Comparison of ENCODE assay signal across 19 cellular contexts in genomic region chr10:75646931-75647330, GRCh38.
DNase-seq lines count a peak whose midpoint lies in the region; ATAC-seq and TF ChIP-seq lines count a peak whose summit lies in the region.
"Had no signal": no experiment of that assay in that cellular context is flagged by ENCODE, and none has a peak within 500 bp of the region (broad histone marks: within the 10 kb centered on the region; RNA-seq: fewer than 3 reads in every experiment).

No MANE protein-coding gene starts in this region.

- TF ChIP-seq CTCF in right atrium auricular region (IDR thresholded peaks at IDR 0.05) (no peak), ovary (IDR thresholded peaks at IDR 0.05) (no peak)

- H3K36me3 Mint-ChIP-seq in activated naive CD8-positive, alpha-beta T cell treated with anti-CD3 and anti-CD28 coated beads, Interleukin-2, amount 50 U/mL, for 24 hours (ENCODE audit: low read depth) = no peaks in the 10 kb centered on the region
- H3K36me3 Mint-ChIP-seq in activated T-cell treated with anti-CD3 and anti-CD28 coated beads, Interleukin-2, amount 50 U/mL, for 24 hours (ENCODE audit: low read depth) = no peaks in the 10 kb centered on the region
- H3K36me3 Mint-ChIP-seq: CD4-positive, CD25-positive, alpha-beta regulatory T cell; CD8-positive, alpha-beta T cell had no signal

- H3K4me1 ChIP-seq in right atrium auricular region (peaks cover 0 to 6% of the 10 kb centered on the region in 2 donors), ovary (ENCODE audit: insufficient read depth) (peaks cover 4% of the 10 kb centered on the region)
- H3K4me1 ChIP-seq: BLaER1, Caco-2 had no signal

- no peaks in the 10 kb centered on the region for H3K9me3 ChIP-seq in right atrium auricular region
- H3K9me3 ChIP-seq in ovary = no peaks in the 10 kb centered on the region
- H3K9me3 ChIP-seq: BLaER1, Caco-2 had no signal

- ATAC-seq in Right ventricle myocardium superior (ENCODE audit: poor library complexity) (peak; percentile 20), HG03439 (IDR thresholded peaks at IDR 0.05; ENCODE audit: unreplicated experiment) (no peak)
- ATAC-seq in activated naive CD8-positive, alpha-beta T cell treated with anti-CD3 and anti-CD28 coated beads, Interleukin-2, amount 50 U/mL, for 24 hours = no peak
- ATAC-seq: CD8-positive, alpha-beta T cell; GM23338; HCT116 had no signal

- H3K4me1 Mint-ChIP-seq in activated naive CD8-positive, alpha-beta T cell treated with anti-CD3 and anti-CD28 coated beads, Interleukin-2, amount 50 U/mL, for 24 hours = no peaks in the 10 kb centered on the region
- no peaks in the 10 kb centered on the region for H3K4me1 Mint-ChIP-seq in activated T-cell treated with anti-CD3 and anti-CD28 coated beads, Interleukin-2, amount 50 U/mL, for 24 hours (ENCODE audit: low read depth)
- H3K4me1 Mint-ChIP-seq: B cell; CD4-positive, CD25-positive, alpha-beta regulatory T cell; GM23338; H9 had no signal

- H3K9me3 Mint-ChIP-seq in activated naive CD8-positive, alpha-beta T cell treated with anti-CD3 and anti-CD28 coated beads, Interleukin-2, amount 50 U/mL, for 24 hours = no peaks in the 10 kb centered on the region
- H3K9me3 Mint-ChIP-seq in activated T-cell treated with anti-CD3 and anti-CD28 coated beads, Interleukin-2, amount 50 U/mL, for 24 hours = no peaks in the 10 kb centered on the region
- H3K9me3 Mint-ChIP-seq: CD8-positive, alpha-beta T cell; GM23338; H9 had no signal

- H3K27me3 Mint-ChIP-seq in activated naive CD8-positive, alpha-beta T cell treated with anti-CD3 and anti-CD28 coated beads, Interleukin-2, amount 50 U/mL, for 24 hours = peaks cover 3% of the 10 kb centered on the region
- peaks cover 10% of the 10 kb centered on the region for H3K27me3 Mint-ChIP-seq in activated T-cell treated with anti-CD3 and anti-CD28 coated beads, Interleukin-2, amount 50 U/mL, for 24 hours
- H3K27me3 Mint-ChIP-seq: B cell; CD4-positive, CD25-positive, alpha-beta regulatory T cell had no signal

- H3K36me3 ChIP-seq in right atrium auricular region (no peaks in the 10 kb centered on the region), ovary (no peaks in the 10 kb centered on the region)
- H3K36me3 ChIP-seq: BLaER1 had no signal

- H3K27ac ChIP-seq in right atrium auricular region (no peak overlapping the region), ovary (no peak overlapping the region)
- H3K27ac ChIP-seq: 22Rv1, BLaER1, C4-2B had no signal

- H3K27ac Mint-ChIP-seq in activated naive CD8-positive, alpha-beta T cell treated with anti-CD3 and anti-CD28 coated beads, Interleukin-2, amount 50 U/mL, for 24 hours = no peak overlapping the region
- no peak overlapping the region for H3K27ac Mint-ChIP-seq in activated T-cell treated with anti-CD3 and anti-CD28 coated beads, Interleukin-2, amount 50 U/mL, for 24 hours
- H3K27ac Mint-ChIP-seq: B cell; CD4-positive, CD25-positive, alpha-beta regulatory T cell; CD8-positive, alpha-beta T cell; GM23338; H9 had no signal

- 16 to 33% (median 18%) methylated on average over 6 of the region's 6 CpGs for WGBS in ovary, 3 donors

- DNase-seq in Right ventricle myocardium superior = peak; percentile 43
- DNase-seq in right atrium auricular region (ENCODE audit: low spot score) = no peak
- peak; percentile 25 for DNase-seq in left kidney (ENCODE audit: low read depth, low spot score)
- DNase-seq in ovary = peak in 3 of 5 donors; percentile 26 to 63 (median 30)
- no peak for DNase-seq in activated naive CD8-positive, alpha-beta T cell treated with anti-CD3 and anti-CD28 coated beads, Interleukin-2, amount 50 U/mL, for 24 hours
- DNase-seq in activated T-cell treated with anti-CD3 and anti-CD28 coated beads, Interleukin-2, amount 50 U/mL, for 24 hours = no peak
- DNase-seq: Caco-2; CD4-positive, CD25-positive, alpha-beta regulatory T cell; CD8-positive, alpha-beta T cell; DMS153; DND-41; H9 had no signal

- intact Hi-C loops in Right ventricle myocardium superior (cut with DNase I) (no loop called here), ovary (cut with DNase I) (no loop called here)

- no peak overlapping the region for H3K4me3 Mint-ChIP-seq in activated naive CD8-positive, alpha-beta T cell treated with anti-CD3 and anti-CD28 coated beads, Interleukin-2, amount 50 U/mL, for 24 hours
- H3K4me3 Mint-ChIP-seq in activated T-cell treated with anti-CD3 and anti-CD28 coated beads, Interleukin-2, amount 50 U/mL, for 24 hours = no peak overlapping the region
- H3K4me3 Mint-ChIP-seq: B cell; CD4-positive, CD25-positive, alpha-beta regulatory T cell; CD8-positive, alpha-beta T cell; GM23338; H9 had no signal

- no peaks in the 10 kb centered on the region for H3K27me3 ChIP-seq in right atrium auricular region
- no peaks in the 10 kb centered on the region for H3K27me3 ChIP-seq in ovary
- H3K27me3 ChIP-seq: BLaER1 had no signal

- H3K4me3 ChIP-seq in right atrium auricular region = no peak overlapping the region
- H3K4me3 ChIP-seq in ovary = no peak overlapping the region
- H3K4me3 ChIP-seq: BLaER1, GM23338 had no signal

- TF ChIP-seq EP300 in ovary (IDR thresholded peaks at IDR 0.05) = no peak

- TF ChIP-seq POLR2A in ovary (IDR thresholded peaks at IDR 0.05) = no peak

Comparison
In these comparisons a context has a peak if more than half of its experiments do, and no peak if none do; other contexts are left out.
1. DNase-seq: peak in Right ventricle myocardium superior (single experiment), left kidney (single experiment) and ovary (3 of 5); none in right atrium auricular region (single experiment), activated naive CD8-positive, alpha-beta T cell treated with anti-CD3 and anti-CD28 coated beads, Interleukin-2, amount 50 U/mL, for 24 hours (single experiment) and activated T-cell treated with anti-CD3 and anti-CD28 coated beads, Interleukin-2, amount 50 U/mL, for 24 hours (single experiment).